Comparison of ENCODE assay signal across 31 cellular contexts in genomic region chr5:24591426-24591825, GRCh38. TPM values are rescaled to one million over a fixed set of nuclear protein-coding genes. Genes with fewer than 3 reads are reported as not detected.
"Had no signal": no experiment of that assay in that cellular context is flagged by ENCODE, and none has a peak within 500 bp of the region (broad histone marks: within the 10 kb centered on the region; RNA-seq: fewer than 3 reads in every experiment).

No MANE protein-coding gene starts in this region.

- ATAC-seq: body of pancreas; effector memory CD8-positive, alpha-beta T cell; gastrocnemius medialis; naive thymus-derived CD8-positive, alpha-beta T cell; pancreas; sciatic nerve; stimulated activated naive CD8-positive, alpha-beta T cell treated with anti-CD3 and anti-CD28 coated beads, Interleukin-15, Interleukin-2, amounts not matched to agents 100 U/mL and 50 U/mL, for 24 hours had no signal

- FAIRE-seq: urothelium cell line had no signal

- H3K27me3 ChIP-seq: adrenal gland, body of pancreas, gastrocnemius medialis, pancreas had no signal

- H3K36me3 ChIP-seq: adrenal gland, gastrocnemius medialis, pancreas, prostate gland, thoracic aorta had no signal

- H3K4me1 ChIP-seq: adrenal gland, body of pancreas, gastrocnemius medialis, pancreas, prostate gland had no signal

- H3K9me3 ChIP-seq: adrenal gland, body of pancreas, gastrocnemius medialis, pancreas, prostate gland, thoracic aorta had no signal

- H3K4me3 ChIP-seq: adrenal gland, body of pancreas, gastrocnemius medialis, pancreas, prostate gland, skin epidermis, thoracic aorta had no signal

- DNase-seq: activated CD4-positive, alpha-beta T cell treated with anti-CD3 and anti-CD28 coated beads for 4 hours; activated CD4-positive, alpha-beta T cell treated with anti-CD3 and anti-CD28 coated beads, Interleukin-2, amount 50 U/mL, for 4 hours; activated CD4-positive, CD25-positive, alpha-beta regulatory T cell; activated CD8-positive, alpha-beta memory T cell treated with anti-CD3 and anti-CD28 coated beads for 24 hours; activated effector memory CD4-positive, alpha-beta T cell treated with anti-CD3 and anti-CD28 coated beads, Interleukin-2, amount 50 U/mL, for 16 hours; activated naive CD4-positive, alpha-beta T cell treated with anti-CD3 and anti-CD28 coated beads for 36 hours; activated naive CD8-positive, alpha-beta T cell treated with anti-CD3 and anti-CD28 coated beads for 36 hours; adrenal gland; aorta; body of pancreas; cerebellar nuclear complex; cortex of kidney; effector memory CD8-positive, alpha-beta T cell; erythroblast; gastrocnemius medialis; glutamatergic neuron; kidney; naive thymus-derived CD8-positive, alpha-beta T cell; nucleus accumbens; pancreas; retina; stimulated activated CD4-positive, alpha-beta T cell treated with anti-CD3 and anti-CD28 coated beads, Interleukin-12 subunit alpha, Interleukin-12 subunit beta, amount 100 ng/mL, for 4 hours; stimulated activated CD4-positive, alpha-beta T cell treated with anti-CD3 and anti-CD28 coated beads, Interleukin-4, amount 100 ng/mL, for 1 hour; stimulated activated naive CD8-positive, alpha-beta T cell treated with anti-CD3 and anti-CD28 coated beads, Interleukin-15, Interleukin-2, amounts not matched to agents 100 U/mL and 50 U/mL, for 24 hours; trophoblast cell had no signal

RNA-seq across cellular contexts. Expression of gene CDH10, which starts 53.4 kb away (rescaled TPM):
- total RNA-seq: activated naive CD4-positive, alpha-beta T cell treated with anti-CD3 and anti-CD28 coated beads for 36 hours; activated naive CD8-positive, alpha-beta T cell treated with anti-CD3 and anti-CD28 coated beads for 36 hours; activated T-helper 1 cell treated with anti-CD3 and anti-CD28 coated beads, Interleukin-12 subunit alpha, Interleukin-12 subunit beta, Interleukin-2, Interleukin-4 antibody, amounts not matched to agents 30 ng/mL and 10 ng/mL and 1 ng/mL, durations not matched to agents 14 hours and 24 hours and 36 hours; aorta; gastrocnemius medialis; naive thymus-derived CD8-positive, alpha-beta T cell had no signal
- polyA plus RNA-seq: aorta; naive thymus-derived CD8-positive, alpha-beta T cell had no signal
